16 cellular contexts compared by ENCODE assay signal in the genomic region with DNA sequence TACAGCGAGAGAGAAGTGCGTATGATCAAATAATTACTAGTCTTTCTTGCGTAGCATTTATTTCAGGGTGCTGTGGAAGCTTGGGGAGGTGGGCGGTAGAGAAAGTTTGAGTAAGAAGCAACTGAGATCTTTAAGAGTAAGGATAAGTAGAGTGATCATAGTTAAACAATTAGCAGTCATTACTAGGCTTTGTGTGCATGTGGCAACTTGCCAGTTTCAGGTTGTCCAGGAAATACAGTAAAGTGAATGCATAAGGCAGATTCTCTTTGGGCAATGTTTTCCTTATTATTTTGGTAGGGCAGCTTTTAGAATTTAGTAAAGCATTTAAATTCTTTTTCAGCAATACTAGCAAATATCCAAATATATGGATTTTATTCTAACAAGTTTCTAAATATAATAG. TPM values are rescaled to one million over a fixed set of nuclear protein-coding genes. Genes with fewer than 3 reads are reported as not detected.
"Had no signal": no experiment of that assay in that cellular context is flagged by ENCODE, and none has a peak within 500 bp of the region (broad histone marks: within the 10 kb centered on the region; RNA-seq: fewer than 3 reads in every experiment).

No MANE protein-coding gene starts in this region.

- DNase-seq: activated CD4-positive, alpha-beta memory T cell treated with anti-CD3 and anti-CD28 coated beads, Interleukin-2, amount 10 ng/mL, durations not matched to agents 7 days and 5 days; activated naive CD4-positive, alpha-beta T cell treated with anti-CD3 and anti-CD28 coated beads, Interleukin-2, amount 50 U/mL, for 16 hours; amygdala; hippocampal formation; naive thymus-derived CD8-positive, alpha-beta T cell; posterior cingulate gyrus; right cardiac atrium; T-helper 2 cell; tibial artery; uterus had no signal

- H3K4me3 Mint-ChIP-seq: activated CD4-positive, alpha-beta memory T cell treated with anti-CD3 and anti-CD28 coated beads, Interleukin-2, amount 10 ng/mL, durations not matched to agents 7 days and 5 days; brain; naive thymus-derived CD8-positive, alpha-beta T cell had no signal

- ATAC-seq: naive thymus-derived CD8-positive, alpha-beta T cell; right cardiac atrium had no signal

- H3K27ac Mint-ChIP-seq: activated CD4-positive, alpha-beta memory T cell treated with anti-CD3 and anti-CD28 coated beads, Interleukin-2, amount 10 ng/mL, durations not matched to agents 7 days and 5 days; brain had no signal

- H3K4me1 ChIP-seq: tibial artery, uterus had no signal

- H3K27ac ChIP-seq: neutrophil, tibial artery, uterus had no signal

- H3K9me3 ChIP-seq: neutrophil, tibial artery, uterus had no signal

- H3K27me3 ChIP-seq: neutrophil, tibial artery, uterus had no signal

- H3K4me1 Mint-ChIP-seq: brain; naive thymus-derived CD8-positive, alpha-beta T cell had no signal

- H3K4me3 ChIP-seq: lung, smooth muscle cell, tibial artery, uterus had no signal

- H3K4me2 ChIP-seq: smooth muscle cell had no signal

- H3K9me3 Mint-ChIP-seq: activated CD4-positive, alpha-beta memory T cell treated with anti-CD3 and anti-CD28 coated beads, Interleukin-2, amount 10 ng/mL, durations not matched to agents 7 days and 5 days; naive thymus-derived CD8-positive, alpha-beta T cell had no signal

- H3K36me3 ChIP-seq: uterus had no signal

- H3K27me3 Mint-ChIP-seq: activated CD4-positive, alpha-beta memory T cell treated with anti-CD3 and anti-CD28 coated beads, Interleukin-2, amount 10 ng/mL, durations not matched to agents 7 days and 5 days; brain; naive thymus-derived CD8-positive, alpha-beta T cell had no signal

RNA-seq across cellular contexts. Expression of a gene that starts 57.0 kb away (rescaled TPM):
- total RNA-seq: glomerular endothelial cell; mononuclear cell; naive thymus-derived CD8-positive, alpha-beta T cell; smooth muscle cell had no signal
- polyA plus RNA-seq: smooth muscle cell had no signal
